In genomic region chr1:9626201-9626608, GRCh38 we compare ENCODE assay signal across 8 cellular contexts. TPM values are rescaled to one million over a fixed set of nuclear protein-coding genes. Genes with fewer than 3 reads are reported as not detected.
DNase-seq lines count a peak whose midpoint lies in the region; ATAC-seq and TF ChIP-seq lines count a peak whose summit lies in the region.

No MANE protein-coding gene starts in this region.

- peak overlapping the region; percentile 7 for H3K27ac Mint-ChIP-seq in activated CD4-positive, alpha-beta memory T cell treated with anti-CD3 and anti-CD28 coated beads, Interleukin-2, amount 10 ng/mL, durations not matched to agents 7 days and 5 days

- POLR2A ChIA-PET in activated CD4-positive, alpha-beta memory T cell treated with anti-CD3 and anti-CD28 coated beads, Interleukin-2, amount 10 ng/mL, durations not matched to agents 7 days and 5 days (lab: Charles Lee): interaction anchor here (1.2 to 7.2 kb wide), 8 partner anchors 26 to 102 kb away, joined by 3 to 422 read pairs (median 14); partner anchors contain the start of gene PIK3CD

- no peak overlapping the region for H3K4me3 ChIP-seq in colonic mucosa

- H3K27me3 Mint-ChIP-seq in activated CD4-positive, alpha-beta memory T cell treated with anti-CD3 and anti-CD28 coated beads, Interleukin-2, amount 10 ng/mL, durations not matched to agents 7 days and 5 days: peaks cover 13% of the 10 kb centered on the region

- intact Hi-C loops in colonic mucosa (cut with DNase I): loop anchor here (2.0 to 5.0 kb wide), 2 partner anchors 96 to 241 kb away; no protein-coding TSS in a partner anchor

- peak; percentile 19 for DNase-seq in activated naive CD4-positive, alpha-beta T cell treated with Interleukin-2 at 50 U/mL for 16 hours
- no peak for DNase-seq in activated naive CD4-positive, alpha-beta T cell treated with anti-CD3 and anti-CD28 coated beads, Interleukin-2, amount 50 U/mL, for 16 hours
- peak; percentile 35 for DNase-seq in activated CD4-positive, alpha-beta memory T cell treated with anti-CD3 and anti-CD28 coated beads, Interleukin-2, amount 10 ng/mL, durations not matched to agents 7 days and 5 days
- DNase-seq in stimulated activated naive CD8-positive, alpha-beta T cell treated with anti-CD3 and anti-CD28 coated beads, Interleukin-15, Interleukin-2, amounts not matched to agents 100 U/mL and 50 U/mL, for 24 hours: peak; percentile 47
- DNase-seq in SK-N-DZ (ENCODE audit: low spot score) (no peak), colonic mucosa (no peak), SIG-M5 treated with dmso at 0.1 percent for 504 hours (lab: John Stamatoyannopoulos, UW; ENCODE audit: unreplicated experiment) (no peak)

- CTCF ChIA-PET in activated CD4-positive, alpha-beta memory T cell treated with anti-CD3 and anti-CD28 coated beads, Interleukin-2, amount 10 ng/mL, durations not matched to agents 7 days and 5 days (lab: Charles Lee): interaction anchor here (0.7 to 7.2 kb wide), 27 partner anchors 8 to 791 kb away, joined by 3 to 144 read pairs (median 5); partner anchors contain the start of gene PIK3CD

- peak; percentile 53 for ATAC-seq in HG02938 (IDR thresholded peaks at IDR 0.05; ENCODE audit: unreplicated experiment)
- no peak for ATAC-seq in stimulated activated naive CD8-positive, alpha-beta T cell treated with anti-CD3 and anti-CD28 coated beads, Interleukin-15, Interleukin-2, amounts not matched to agents 100 U/mL and 50 U/mL, for 24 hours

- no peak for TF ChIP-seq CTCF in colonic mucosa (IDR thresholded peaks at IDR 0.05)

- H3K27me3 ChIP-seq in colonic mucosa: no peaks in the 10 kb centered on the region

- no peaks in the 10 kb centered on the region for H3K4me1 ChIP-seq in colonic mucosa

- no peaks in the 10 kb centered on the region for H3K36me3 ChIP-seq in colonic mucosa

- peaks cover 13% of the 10 kb centered on the region for H3K36me3 Mint-ChIP-seq in activated CD4-positive, alpha-beta memory T cell treated with anti-CD3 and anti-CD28 coated beads, Interleukin-2, amount 10 ng/mL, durations not matched to agents 7 days and 5 days (ENCODE audit: low read depth)

- no peak overlapping the region for H3K9ac ChIP-seq in colonic mucosa (ENCODE audit: low read depth in 2 of 2, low read length in 2 of 2)

- H3K4me1 Mint-ChIP-seq in activated CD4-positive, alpha-beta memory T cell treated with anti-CD3 and anti-CD28 coated beads, Interleukin-2, amount 10 ng/mL, durations not matched to agents 7 days and 5 days: peaks cover 48% of the 10 kb centered on the region

- H3K9me3 ChIP-seq in colonic mucosa: no peaks in the 10 kb centered on the region

- H3K4me3 Mint-ChIP-seq in activated CD4-positive, alpha-beta memory T cell treated with anti-CD3 and anti-CD28 coated beads, Interleukin-2, amount 10 ng/mL, durations not matched to agents 7 days and 5 days: peak overlapping the region; percentile 66

- no peak overlapping the region for H3K27ac ChIP-seq in colonic mucosa

- no peaks in the 10 kb centered on the region for H3K9me3 Mint-ChIP-seq in activated CD4-positive, alpha-beta memory T cell treated with anti-CD3 and anti-CD28 coated beads, Interleukin-2, amount 10 ng/mL, durations not matched to agents 7 days and 5 days

RNA-seq across cellular contexts. Expression of gene PIK3CD, which starts 25.3 kb away (rescaled TPM):
- total RNA-seq in activated CD4-positive, alpha-beta memory T cell treated with anti-CD3 and anti-CD28 coated beads, Interleukin-2, amount 10 ng/mL, durations not matched to agents 7 days and 5 days: 100 to 1,000 TPM; 211 to 214 TPM
- 0.46 and 0.52 TPM in 2 replicates for polyA plus RNA-seq in SK-N-DZ (2014; cell fraction: cytosol; rRNA removed)
- 0.39 and 0.45 TPM in 2 replicates for polyA plus RNA-seq in SK-N-DZ (2014; cell fraction: nucleus; rRNA removed)
- 1 to 10 TPM; 3.5 TPM for total RNA-seq in colonic mucosa

RNA-seq across cellular contexts. Expression of gene TMEM201, which starts 37.5 kb away (rescaled TPM):
- total RNA-seq in activated CD4-positive, alpha-beta memory T cell treated with anti-CD3 and anti-CD28 coated beads, Interleukin-2, amount 10 ng/mL, durations not matched to agents 7 days and 5 days: 10 to 100 TPM; 12.4 to 13.4 TPM
- polyA plus RNA-seq in SK-N-DZ (2014; cell fraction: cytosol; rRNA removed): 14.0 and 14.9 TPM in 2 replicates
- 12.1 and 18.5 TPM in 2 replicates for polyA plus RNA-seq in SK-N-DZ (2014; cell fraction: nucleus; rRNA removed)
- total RNA-seq in colonic mucosa: 10 to 100 TPM in 1 of 2 donors, 1 to 10 TPM in 1; 5.1 to 18.1 TPM

Comparison
In these comparisons a context has a peak if more than half of its experiments do, and no peak if none do; other contexts are left out.
1. DNase-seq: peak in activated naive CD4-positive, alpha-beta T cell treated with Interleukin-2 at 50 U/mL for 16 hours (single experiment), activated CD4-positive, alpha-beta memory T cell treated with anti-CD3 and anti-CD28 coated beads, Interleukin-2, amount 10 ng/mL, durations not matched to agents 7 days and 5 days (single experiment) and stimulated activated naive CD8-positive, alpha-beta T cell treated with anti-CD3 and anti-CD28 coated beads, Interleukin-15, Interleukin-2, amounts not matched to agents 100 U/mL and 50 U/mL, for 24 hours (single experiment); none in activated naive CD4-positive, alpha-beta T cell treated with anti-CD3 and anti-CD28 coated beads, Interleukin-2, amount 50 U/mL, for 16 hours (single experiment), SK-N-DZ (single experiment), colonic mucosa (single experiment) and SIG-M5 treated with dmso at 0.1 percent for 504 hours (single experiment).
2. RNA of gene PIK3CD, which starts 25.3 kb away (total RNA-seq): 211 to 214 TPM in activated CD4-positive, alpha-beta memory T cell treated with anti-CD3 and anti-CD28 coated beads, Interleukin-2, amount 10 ng/mL, durations not matched to agents 7 days and 5 days; 3.5 TPM in colonic mucosa; every median in the first group is over 10 times any median in the second.